ENCODE assay signal across 10 cellular contexts in genomic region chr22:46661221-46661851, GRCh38. TPM values are rescaled to one million over a fixed set of nuclear protein-coding genes. Genes with fewer than 3 reads are reported as not detected.
A peak's percentile ranks its signal among the peaks of the same experiment; 100 is the strongest.
DNase-seq lines count a peak whose midpoint lies in the region; ATAC-seq lines count a peak whose summit lies in the region.
"Had no signal": no experiment of that assay in that cellular context is flagged by ENCODE, and none has a peak within 500 bp of the region (broad histone marks: within the 10 kb centered on the region; RNA-seq: fewer than 3 reads in every experiment).

No MANE protein-coding gene starts in this region.

- peak; percentile 77 for DNase-seq in activated naive CD4-positive, alpha-beta T cell treated with anti-CD3 and anti-CD28 coated beads for 36 hours
- DNase-seq in activated naive CD4-positive, alpha-beta T cell (lab: John Stamatoyannopoulos, UW) = no peak
- DNase-seq in activated CD4-positive, CD25-positive, alpha-beta regulatory T cell treated with anti-CD3 and anti-CD28 coated beads, Interleukin-2, amount 50 U/mL, for 72 hours = peak; percentile 51
- peak; percentile 43 to 78 for DNase-seq in stimulated activated CD4-positive, alpha-beta T cell treated with anti-CD3 and anti-CD28 coated beads, Interleukin-4, amount 100 ng/mL, for 4 hours
- no peak for DNase-seq in NCI-H1930 (lab: John Stamatoyannopoulos, UW)
- DNase-seq: naive B cell had no signal

- H3K27ac Mint-ChIP-seq in activated naive CD4-positive, alpha-beta T cell treated with anti-CD3 and anti-CD28 coated beads for 36 hours = peak overlapping the region; percentile 81

- H3K27ac ChIP-seq in esophagus (ENCODE audit: low read depth in 2 of 2, low read length in 1 of 2) = peak overlapping the region; percentile 67 to 84
- H3K27ac ChIP-seq: SK-N-MC had no signal

- no peak for ATAC-seq in GM18907 (IDR thresholded peaks at IDR 0.05; ENCODE audit: unreplicated experiment)
- no peak for ATAC-seq in HG03442 (IDR thresholded peaks at IDR 0.05; ENCODE audit: unreplicated experiment)

- no peaks in the 10 kb centered on the region for H3K27me3 ChIP-seq in esophagus (ENCODE audit: control insufficient read depth in 1 of 2, insufficient read depth in 2 of 2, low read length in 2 of 2)

- H3K4me1 Mint-ChIP-seq in activated naive CD4-positive, alpha-beta T cell treated with anti-CD3 and anti-CD28 coated beads for 36 hours (ENCODE audit: low read depth) = peaks cover 22% of the 10 kb centered on the region

- H3K4me3 Mint-ChIP-seq in activated naive CD4-positive, alpha-beta T cell treated with anti-CD3 and anti-CD28 coated beads for 36 hours = no peak overlapping the region

- peaks cover 0 to 50% of the 10 kb centered on the region in 2 donors for H3K36me3 ChIP-seq in esophagus (ENCODE audit: control insufficient read depth in 2 of 2, insufficient read depth in 2 of 2, low read length in 1 of 2)

- H3K4me1 ChIP-seq in esophagus (ENCODE audit: control insufficient read depth in 2 of 2, insufficient read depth in 2 of 2, low read length in 1 of 2) = peaks cover 0 to 35% of the 10 kb centered on the region in 2 donors

- H3K9me3 Mint-ChIP-seq in activated naive CD4-positive, alpha-beta T cell treated with anti-CD3 and anti-CD28 coated beads for 36 hours = no peaks in the 10 kb centered on the region
- H3K9me3 Mint-ChIP-seq: naive B cell had no signal

- WGBS in esophagus, 2 donors = 53 to 59% methylated on average over 22 of the region's 22 CpGs

- no peak overlapping the region for H3K4me3 ChIP-seq in esophagus (ENCODE audit: low read depth in 1 of 2, low read length in 2 of 2)
- H3K4me3 ChIP-seq: SK-N-MC had no signal

- CTCF ChIA-PET in activated naive CD4-positive, alpha-beta T cell treated with anti-CD3 and anti-CD28 coated beads for 36 hours (lab: Charles Lee) = no interaction called here

- no peaks in the 10 kb centered on the region for H3K27me3 Mint-ChIP-seq in activated naive CD4-positive, alpha-beta T cell treated with anti-CD3 and anti-CD28 coated beads for 36 hours (ENCODE audit: low read depth)
- H3K27me3 Mint-ChIP-seq: naive B cell had no signal

- H3K9me3 ChIP-seq in esophagus (ENCODE audit: control insufficient read depth in 2 of 2, insufficient read depth in 1 of 2, low read depth in 1 of 2, low read length in 1 of 2) = peaks cover 0 to 2% of the 10 kb centered on the region in 2 donors

- H3K36me3 Mint-ChIP-seq in activated naive CD4-positive, alpha-beta T cell treated with anti-CD3 and anti-CD28 coated beads for 36 hours (ENCODE audit: low read depth) = no peaks in the 10 kb centered on the region

- intact Hi-C loops in activated naive CD4-positive, alpha-beta T cell treated with anti-CD3 and anti-CD28 coated beads for 36 hours (cut with micrococcal nuclease) = loop anchor here (1.0 to 2.0 kb wide), 2 partner anchors 13 to 47 kb away; no protein-coding TSS in a partner anchor

RNA-seq across cellular contexts. Expression of gene GRAMD4, which starts 41.1 kb away (rescaled TPM):
- 10 to 100 TPM; 34.3 to 35.4 TPM for total RNA-seq in activated naive CD4-positive, alpha-beta T cell treated with anti-CD3 and anti-CD28 coated beads for 36 hours
- 10 to 100 TPM; 15.6 to 18.0 TPM for polyA plus RNA-seq in esophagus

Comparison
In these comparisons a context has a peak if more than half of its experiments do, and no peak if none do; other contexts are left out.
1. DNase-seq: peak in activated naive CD4-positive, alpha-beta T cell treated with anti-CD3 and anti-CD28 coated beads for 36 hours (single experiment), activated CD4-positive, CD25-positive, alpha-beta regulatory T cell treated with anti-CD3 and anti-CD28 coated beads, Interleukin-2, amount 50 U/mL, for 72 hours (single experiment) and stimulated activated CD4-positive, alpha-beta T cell treated with anti-CD3 and anti-CD28 coated beads, Interleukin-4, amount 100 ng/mL, for 4 hours (2 of 2); none in activated naive CD4-positive, alpha-beta T cell (0 of 4) and NCI-H1930 (0 of 2).